ENCODE assay signal across 9 cellular contexts in the genomic region with DNA sequence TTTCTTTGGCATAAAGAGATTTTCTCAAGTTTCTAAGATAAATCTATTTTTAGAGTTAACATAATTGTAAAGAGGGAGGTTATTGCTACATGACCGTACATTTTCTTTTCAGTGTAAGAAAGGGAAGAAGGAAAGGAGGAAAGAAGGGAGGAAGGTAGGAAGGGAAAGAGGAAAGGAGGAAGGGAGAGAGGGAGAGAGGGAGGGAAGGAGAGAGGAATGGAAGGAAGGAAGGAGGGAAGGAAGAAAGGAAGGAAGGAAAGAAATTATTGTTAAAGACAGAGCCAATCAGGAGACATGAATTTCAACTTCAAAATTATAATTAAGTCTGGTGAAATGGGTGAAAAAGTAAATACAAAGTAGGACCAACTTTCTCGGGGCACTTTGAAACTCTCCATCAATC.
"Had no signal": no experiment of that assay in that cellular context is flagged by ENCODE, and none has a peak within 500 bp of the region (broad histone marks: within the 10 kb centered on the region; RNA-seq: fewer than 3 reads in every experiment).

No MANE protein-coding gene starts in this region.

- H3K36me3 ChIP-seq: HAP-1 had no signal

- H3K9me3 ChIP-seq: HAP-1 had no signal

- FAIRE-seq: H54 had no signal

- H3K27ac ChIP-seq: GM23248 had no signal

- H3K4me1 ChIP-seq: HAP-1 had no signal

- H3K9ac ChIP-seq: GM23248 had no signal

- H3K4me3 ChIP-seq: GM23248, GM23338, HAP-1 had no signal

- H2AFZ ChIP-seq: GM23248, GM23338 had no signal

- DNase-seq: GM23248, GOT3, H7, H9, HCEC 1CT, HFFc6 had no signal

- H3K4me2 ChIP-seq: GM23338 had no signal

- ATAC-seq: GM23338 had no signal
